In genomic region chr19:3047307-3048189, GRCh38 we compare ENCODE assay signal across 8 cellular contexts.
DNase-seq lines count a peak whose midpoint lies in the region; ATAC-seq and TF ChIP-seq lines count a peak whose summit lies in the region.

No MANE protein-coding gene starts in this region.

- H3K27ac ChIP-seq in brain microvascular endothelial cell: no peak overlapping the region

- DNase-seq in DMS53 treated with DMSO at 0.1 percent for 48 hours (lab: John Stamatoyannopoulos, UW; ENCODE audit: unreplicated experiment) (peak; percentile 59), NCI-H1436 (lab: John Stamatoyannopoulos, UW) (peak; percentile 83), brain microvascular endothelial cell (peak; percentile 66), iPS-NIHi7 (ENCODE audit: extremely low spot score) (peak; percentile 65)
- DNase-seq in T-helper 2 cell treated with Interferon-gamma antibody and Interleukin-4, amounts not matched to agents 5 μg/mL and 100 μg/mL, for 36 hours (ENCODE audit: low spot score): peak; percentile 57
- peak; percentile 27 to 38 for DNase-seq in stimulated activated CD4-positive, alpha-beta T cell treated with anti-CD3 and anti-CD28 coated beads, Interleukin-15, amount 100 ng/mL, for 1 hour (ENCODE audit: low read depth in 1 of 2, low spot score in 1 of 2)

- H3K9me3 Mint-ChIP-seq in T-helper 2 cell treated with Interferon-gamma antibody and Interleukin-4, amounts not matched to agents 5 μg/mL and 100 μg/mL, for 36 hours: no peaks in the 10 kb centered on the region

- H3K4me3 ChIP-seq in brain microvascular endothelial cell (ENCODE audit: low read depth, low read length): peak overlapping the region; percentile 24

- peaks cover under 1% of the 10 kb centered on the region for H3K36me3 ChIP-seq in brain microvascular endothelial cell (replicated peaks)

- peaks cover 11% of the 10 kb centered on the region for H3K27me3 Mint-ChIP-seq in T-helper 2 cell treated with Interferon-gamma antibody and Interleukin-4, amounts not matched to agents 5 μg/mL and 100 μg/mL, for 36 hours (ENCODE audit: low read depth)

- ATAC-seq in HG03135 (IDR thresholded peaks at IDR 0.05; ENCODE audit: unreplicated experiment) (no peak), GM21723 (IDR thresholded peaks at IDR 0.05; ENCODE audit: unreplicated experiment) (no peak)

- no peaks in the 10 kb centered on the region for H3K27me3 ChIP-seq in brain microvascular endothelial cell (replicated peaks)

- TF ChIP-seq CTCF in brain microvascular endothelial cell (IDR thresholded peaks at IDR 0.05; ENCODE audit: low read depth, low read length, missing control alignments): no peak

- in situ Hi-C loops in brain microvascular endothelial cell (cut with HindIII; ENCODE audit: low pct_ligation_motif_present, low sequenced_read_pairs): no loop called here

- peaks cover 10% of the 10 kb centered on the region for H3K4me1 Mint-ChIP-seq in T-helper 2 cell treated with Interferon-gamma antibody and Interleukin-4, amounts not matched to agents 5 μg/mL and 100 μg/mL, for 36 hours (ENCODE audit: low read depth)

- H3K36me3 Mint-ChIP-seq in T-helper 2 cell treated with Interferon-gamma antibody and Interleukin-4, amounts not matched to agents 5 μg/mL and 100 μg/mL, for 36 hours (ENCODE audit: low read depth): peaks cover 1% of the 10 kb centered on the region

- H3K4me3 Mint-ChIP-seq in T-helper 2 cell treated with Interferon-gamma antibody and Interleukin-4, amounts not matched to agents 5 μg/mL and 100 μg/mL, for 36 hours: peak overlapping the region; percentile 89

- H3K27ac Mint-ChIP-seq in T-helper 2 cell treated with Interferon-gamma antibody and Interleukin-4, amounts not matched to agents 5 μg/mL and 100 μg/mL, for 36 hours: peak overlapping the region; percentile 67

Comparison
In these comparisons a context has a peak if more than half of its experiments do, and no peak if none do; other contexts are left out.
1. DNase-seq: peak in every context shown above with its lines; median percentile 83 in NCI-H1436; 66 in brain microvascular endothelial cell; 65 in iPS-NIHi7; 59 in DMS53 treated with DMSO at 0.1 percent for 48 hours; 57 in T-helper 2 cell treated with Interferon-gamma antibody and Interleukin-4, amounts not matched to agents 5 μg/mL and 100 μg/mL, for 36 hours; 32 in stimulated activated CD4-positive, alpha-beta T cell treated with anti-CD3 and anti-CD28 coated beads, Interleukin-15, amount 100 ng/mL, for 1 hour.